8 cellular contexts compared by ENCODE assay signal in the genomic region with DNA sequence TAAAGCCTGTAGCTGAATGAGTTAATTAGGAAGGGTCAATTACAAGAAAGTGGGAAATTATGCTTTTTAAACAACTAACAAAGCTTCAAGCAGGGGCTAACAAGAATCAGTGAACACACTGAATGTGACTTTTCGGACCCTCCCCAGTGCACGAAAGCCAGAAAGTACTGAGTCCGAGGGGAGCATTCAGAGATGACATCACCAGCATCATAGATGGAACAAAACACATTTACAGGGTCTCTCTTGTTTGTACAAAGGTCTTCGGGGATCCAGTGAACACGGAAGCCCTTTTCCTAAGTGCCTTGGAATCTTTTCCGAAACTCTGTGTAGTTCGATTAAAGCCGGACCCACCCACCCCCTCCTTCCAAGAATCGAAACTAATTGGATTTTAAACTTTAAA. TPM values are rescaled to one million over a fixed set of nuclear protein-coding genes. Genes with fewer than 3 reads are reported as not detected.
DNase-seq lines count a peak whose midpoint lies in the region; ATAC-seq and TF ChIP-seq lines count a peak whose summit lies in the region.

No MANE protein-coding gene starts in this region.

- peak overlapping the region; percentile 98 for H3K4me3 ChIP-seq in retinal pigment epithelial cell (ENCODE audit: low read length)

- CTCF ChIA-PET in T-cell (lab: Charles Lee), result no interaction called here

- DNase-seq in activated T-cell treated with anti-CD3 and anti-CD28 coated beads, Interleukin-2, amount 50 U/mL, for 72 hours, result no peak
- no peak for DNase-seq in activated T-cell treated with anti-CD3 and anti-CD28 coated beads for 4 hours
- DNase-seq in T-cell, result no peak
- DNase-seq in foreskin melanocyte, result peak; percentile 16
- no peak for DNase-seq in retinal pigment epithelial cell (ENCODE audit: low read depth)
- no peak for DNase-seq in COLO829 (ENCODE audit: low spot score)
- no peak for DNase-seq in COR-L47 (lab: John Stamatoyannopoulos, UW)

- H3K27ac Mint-ChIP-seq in activated T-cell treated with anti-CD3 and anti-CD28 coated beads, Interleukin-2, amount 50 U/mL, for 72 hours, result peak overlapping the region; percentile 99
- H3K27ac Mint-ChIP-seq in T-cell, result peak overlapping the region; percentile 19 to 99

- H3K27me3 Mint-ChIP-seq in activated T-cell treated with anti-CD3 and anti-CD28 coated beads, Interleukin-2, amount 50 U/mL, for 72 hours (ENCODE audit: low read depth), result no peaks in the 10 kb centered on the region
- H3K27me3 Mint-ChIP-seq in T-cell, result no peaks in the 10 kb centered on the region

- POLR2A ChIA-PET in T-cell (lab: Charles Lee), result interaction anchor here (0.6 to 0.8 kb wide), 3 partner anchors 16 to 544 kb away, joined by 3 to 7 read pairs (median 4); no protein-coding TSS in a partner anchor

- H3K4me1 Mint-ChIP-seq in activated T-cell treated with anti-CD3 and anti-CD28 coated beads, Interleukin-2, amount 50 U/mL, for 72 hours (ENCODE audit: low read depth), result peaks cover 45% of the 10 kb centered on the region
- peaks cover 41 to 48% (median 45%) of the 10 kb centered on the region in 3 donors for H3K4me1 Mint-ChIP-seq in T-cell

- TF ChIP-seq CTCF in retinal pigment epithelial cell (conservative IDR thresholded peaks at IDR 0.05; ENCODE audit: low read depth, low read length), result no peak

- ATAC-seq in activated T-cell treated with anti-CD3 and anti-CD28 coated beads, Interleukin-2, amount 50 U/mL, for 72 hours (replicated peaks in 1 of 2), result no peak
- no peak for ATAC-seq in T-cell (replicated peaks in 1 of 4)
- ATAC-seq in GM19328 (IDR thresholded peaks at IDR 0.05; ENCODE audit: unreplicated experiment), result no peak

- peaks cover 9 to 13% of the 10 kb centered on the region in 2 donors for H3K36me3 Mint-ChIP-seq in activated T-cell treated with anti-CD3 and anti-CD28 coated beads, Interleukin-2, amount 50 U/mL, for 72 hours (ENCODE audit: insufficient read depth in 2 of 2)
- peaks cover 15% of the 10 kb centered on the region for H3K36me3 Mint-ChIP-seq in T-cell

- no peaks in the 10 kb centered on the region for H3K9me3 Mint-ChIP-seq in activated T-cell treated with anti-CD3 and anti-CD28 coated beads, Interleukin-2, amount 50 U/mL, for 72 hours
- no peaks in the 10 kb centered on the region for H3K9me3 Mint-ChIP-seq in T-cell

- H3K4me3 Mint-ChIP-seq in activated T-cell treated with anti-CD3 and anti-CD28 coated beads, Interleukin-2, amount 50 U/mL, for 72 hours, result peak overlapping the region; percentile 97 to 100
- H3K4me3 Mint-ChIP-seq in T-cell, result peak overlapping the region; percentile 97 to 99 (median 98)

RNA-seq across cellular contexts. Expression of a gene that starts 0.8 kb away (rescaled TPM):
- total RNA-seq in activated T-cell treated with anti-CD3 and anti-CD28 coated beads, Interleukin-2, amount 50 U/mL, for 72 hours, result 10 to 100 TPM; 47.1 to 51.3 TPM
- 10 to 100 TPM; 32.2 to 44.2 (median 39.7) TPM for total RNA-seq in T-cell
